Comparison of ENCODE assay signal across 9 cellular contexts in the genomic region with DNA sequence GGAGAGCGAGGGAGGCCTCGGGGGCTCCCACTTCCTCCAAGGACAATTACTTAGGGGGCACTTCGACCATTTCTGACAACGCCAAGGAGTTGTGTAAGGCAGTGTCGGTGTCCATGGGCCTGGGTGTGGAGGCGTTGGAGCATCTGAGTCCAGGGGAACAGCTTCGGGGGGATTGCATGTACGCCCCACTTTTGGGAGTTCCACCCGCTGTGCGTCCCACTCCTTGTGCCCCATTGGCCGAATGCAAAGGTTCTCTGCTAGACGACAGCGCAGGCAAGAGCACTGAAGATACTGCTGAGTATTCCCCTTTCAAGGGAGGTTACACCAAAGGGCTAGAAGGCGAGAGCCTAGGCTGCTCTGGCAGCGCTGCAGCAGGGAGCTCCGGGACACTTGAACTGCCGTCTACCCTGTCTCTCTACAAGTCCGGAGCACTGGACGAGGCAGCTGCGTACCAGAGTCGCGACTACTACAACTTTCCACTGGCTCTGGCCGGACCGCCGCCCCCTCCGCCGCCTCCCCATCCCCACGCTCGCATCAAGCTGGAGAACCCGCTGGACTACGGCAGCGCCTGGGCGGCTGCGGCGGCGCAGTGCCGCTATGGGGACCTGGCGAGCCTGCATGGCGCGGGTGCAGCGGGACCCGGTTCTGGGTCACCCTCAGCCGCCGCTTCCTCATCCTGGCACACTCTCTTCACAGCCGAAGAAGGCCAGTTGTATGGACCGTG. TPM values are rescaled to one million over a fixed set of nuclear protein-coding genes. Genes with fewer than 3 reads are reported as not detected.
A peak's percentile ranks its signal among the peaks of the same experiment; 100 is the strongest.
DNase-seq lines count a peak whose midpoint lies in the region; ATAC-seq and TF ChIP-seq lines count a peak whose summit lies in the region.
"Had no signal": no experiment of that assay in that cellular context is flagged by ENCODE, and none has a peak within 500 bp of the region (broad histone marks: within the 10 kb centered on the region; RNA-seq: fewer than 3 reads in every experiment).

No MANE protein-coding gene starts in this region.

- peaks cover 0 to 82% (median 0%) of the 10 kb centered on the region in 7 donors for H3K27me3 ChIP-seq in heart right ventricle
- H3K27me3 ChIP-seq in psoas muscle (ENCODE audit: insufficient read depth in 3 of 3, low read length in 2 of 3): peaks cover 0 to 10% (median 0%) of the 10 kb centered on the region in 3 donors

- no peaks in the 10 kb centered on the region for H3K9me3 ChIP-seq in heart right ventricle
- H3K9me3 ChIP-seq in psoas muscle: peaks cover 2% of the 10 kb centered on the region

- intact Hi-C loops in heart right ventricle (cut with DNase I) (loop anchor here in 3 of 10 donors (10.0 kb wide), 2 partner anchors 169 to 179 kb away; no protein-coding TSS in a partner anchor), psoas muscle (cut with DNase I) (loop anchor here in 1 of 2 donors (5.0 kb wide), 1 partner anchor 176 kb away; no protein-coding TSS in a partner anchor)

- H3K36me3 ChIP-seq in heart right ventricle (no peaks in the 10 kb centered on the region), psoas muscle (ENCODE audit: insufficient read depth in 1 of 2, low read depth in 1 of 2) (no peaks in the 10 kb centered on the region)

- POLR2A ChIA-PET in T-cell (lab: Charles Lee): no interaction called here

- WGBS in heart right ventricle, 2 donors: 1% methylated on average over 34 to 45 of the region's 46 CpGs
- 1 to 41% (median 1%) methylated on average over 11 to 46 of the region's 46 CpGs for WGBS in psoas muscle, 3 donors

- H3K4me1 ChIP-seq in heart right ventricle: peaks cover 0 to 12% (median 0%) of the 10 kb centered on the region in 9 donors
- no peaks in the 10 kb centered on the region for H3K4me1 ChIP-seq in psoas muscle

- DNase-seq in GM03348 (ENCODE audit: low spot score) (peak; percentile 30), T-cell (no peak), heart right ventricle (peak; percentile 11 to 31), psoas muscle (peak; percentile 43 to 65), NCI-H146 (lab: John Stamatoyannopoulos, UW) (no peak), T-helper 9 cell (no peak), activated gamma-delta T cell treated with Interleukin-2 at 50 U/mL for 16 hours (no peak), SIG-M5 treated with dmso at 0.1 percent for 504 hours (lab: John Stamatoyannopoulos, UW; ENCODE audit: unreplicated experiment) (no peak)

- peaks cover 0 to 3% (median 0%) of the 10 kb centered on the region in 3 donors for H3K9me3 Mint-ChIP-seq in T-cell
- H3K9me3 Mint-ChIP-seq: memory B cell had no signal

- no peak for TF ChIP-seq CTCF in heart right ventricle (IDR thresholded peaks at IDR 0.05)
- no peak for TF ChIP-seq CTCF in psoas muscle (IDR thresholded peaks at IDR 0.05)

- peak overlapping the region in 2 of 3 donors; percentile 49 to 72 for H3K4me3 Mint-ChIP-seq in T-cell
- H3K4me3 Mint-ChIP-seq: memory B cell had no signal

- peak overlapping the region in 7 of 10 donors; percentile 16 to 62 (median 43) for H3K27ac ChIP-seq in heart right ventricle
- H3K27ac ChIP-seq in psoas muscle: peak overlapping the region; percentile 21

- ATAC-seq in T-cell (replicated peaks in 1 of 4): peak in 1 of 4 experiments; percentile 19
- ATAC-seq in heart right ventricle: peak; percentile 20 to 70 (median 50)
- peak; percentile 41 to 58 (median 52) for ATAC-seq in psoas muscle

- CTCF ChIA-PET in T-cell (lab: Charles Lee): no interaction called here

- peaks cover 5 to 6% (median 6%) of the 10 kb centered on the region in 3 donors for H3K4me1 Mint-ChIP-seq in T-cell
- H3K4me1 Mint-ChIP-seq: memory B cell had no signal

- peaks cover 28 to 39% of the 10 kb centered on the region in 2 donors for H3K27me3 Mint-ChIP-seq in T-cell

- H3K36me3 Mint-ChIP-seq in T-cell: no peaks in the 10 kb centered on the region
- H3K36me3 Mint-ChIP-seq: memory B cell had no signal

- H3K27ac Mint-ChIP-seq in T-cell: no peak overlapping the region
- H3K27ac Mint-ChIP-seq: memory B cell had no signal

- peak overlapping the region; percentile 36 to 57 (median 50) for H3K4me3 ChIP-seq in heart right ventricle
- H3K4me3 ChIP-seq in psoas muscle: peak overlapping the region; percentile 69

RNA-seq across cellular contexts. Expression of gene AR, which starts 2.1 kb away (rescaled TPM):
- total RNA-seq in T-cell (under 1 TPM; 0.14 to 0.40 (median 0.32) TPM), heart right ventricle (10 to 100 TPM; 18.4 to 35.2 (median 27.0) TPM), psoas muscle (10 to 100 TPM in 2 of 4 donors, 1 to 10 TPM in 2; 7.3 to 16.0 (median 11.3) TPM)
- polyA plus RNA-seq in heart right ventricle (1 to 10 TPM; 1.7 to 3.0 TPM), psoas muscle (1 to 10 TPM in 2 of 3 donors, under 1 TPM in 1; 0.99 to 3.6 (median 1.7) TPM)

Comparison
In these comparisons a context has a peak if more than half of its experiments do, and no peak if none do; other contexts are left out.
1. DNase-seq: peak in GM03348 (single experiment), heart right ventricle (2 of 2) and psoas muscle (2 of 2); none in T-cell (0 of 34), NCI-H146 (single experiment), T-helper 9 cell (single experiment), activated gamma-delta T cell treated with Interleukin-2 at 50 U/mL for 16 hours (single experiment) and SIG-M5 treated with dmso at 0.1 percent for 504 hours (single experiment).
2. RNA of gene AR, which starts 2.1 kb away (total RNA-seq): 18.4 to 35.2 TPM in heart right ventricle and 7.3 to 16.0 TPM in psoas muscle; 0.14 to 0.40 TPM in T-cell; every median in the first group is over 4 times any median in the second.